Comparison of ENCODE assay signal across 8 cellular contexts in the genomic region with DNA sequence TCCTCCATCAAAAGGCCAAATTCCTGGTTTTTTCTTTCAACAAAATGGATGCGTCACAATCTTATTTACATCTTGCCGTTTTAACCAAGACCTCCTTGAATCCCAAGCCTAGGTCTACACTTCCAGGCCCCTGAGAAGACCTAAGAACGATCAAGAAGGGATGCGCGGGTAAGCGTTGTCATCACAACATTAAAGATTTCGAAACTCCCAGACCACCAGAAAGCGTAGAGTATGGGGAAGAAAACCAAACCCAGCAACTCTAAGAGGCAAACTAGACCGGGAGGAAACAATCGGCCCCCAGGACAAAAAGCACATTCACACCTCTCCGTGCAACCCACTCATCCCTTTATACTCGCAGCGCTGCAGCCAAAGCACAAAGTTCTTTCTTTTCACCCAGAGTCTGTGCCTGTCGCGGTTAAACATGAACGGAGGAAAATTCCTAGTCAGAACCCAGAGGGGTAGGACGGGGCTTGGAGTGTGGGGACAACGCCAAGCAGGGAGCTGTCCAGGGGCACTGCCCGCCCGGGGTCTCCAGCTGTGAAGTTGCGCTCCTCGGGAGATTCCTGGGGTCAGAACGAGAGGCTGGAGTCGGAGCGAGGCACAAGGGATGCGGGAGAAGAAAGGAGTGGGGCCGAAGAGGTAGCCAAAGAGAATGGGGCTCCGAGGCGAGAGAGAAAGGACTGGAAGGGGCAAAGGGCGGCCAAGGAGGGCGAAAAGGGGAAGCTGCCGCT. TPM values are rescaled to one million over a fixed set of nuclear protein-coding genes. Genes with fewer than 3 reads are reported as not detected.
DNase-seq lines count a peak whose midpoint lies in the region; TF ChIP-seq lines count a peak whose summit lies in the region.

No MANE protein-coding gene starts in this region.

- H3K9ac ChIP-seq in HUES48 (ENCODE audit: low read depth, low read length) (peak overlapping the region; percentile 94), rectal smooth muscle tissue (ENCODE audit: low read length) (peak overlapping the region; percentile 95)

- no peak for TF ChIP-seq CTCF in left ventricle myocardium inferior (IDR thresholded peaks at IDR 0.05; ENCODE audit: borderline replicate concordance)

- H3K27me3 ChIP-seq in HUES48 (ENCODE audit: control insufficient read depth, insufficient read depth, low read length) (no peaks in the 10 kb centered on the region), left ventricle myocardium inferior (ENCODE audit: low read depth) (no peaks in the 10 kb centered on the region), rectal smooth muscle tissue (ENCODE audit: control insufficient read depth, insufficient read depth, low read length) (no peaks in the 10 kb centered on the region)

- no peaks in the 10 kb centered on the region for H3K9me3 ChIP-seq in HUES48 (ENCODE audit: control insufficient read depth, insufficient read depth, low read length)
- no peaks in the 10 kb centered on the region for H3K9me3 ChIP-seq in left ventricle myocardium inferior (replicated peaks)

- DNase-seq in NCI-H146 (lab: John Stamatoyannopoulos, UW), result peak; percentile 59
- DNase-seq in NCI-H146 treated with DMSO at 0.1 percent for 48 hours (lab: John Stamatoyannopoulos, UW; ENCODE audit: unreplicated experiment), result no peak
- peak; percentile 20 for DNase-seq in activated naive CD4-positive, alpha-beta T cell treated with anti-CD3 and anti-CD28 coated beads, Interleukin-2, amount 50 U/mL, for 16 hours
- DNase-seq in left ventricle myocardium inferior, result no peak
- no peak for DNase-seq in NCI-H2029 treated with DMSO at 0.1 percent for 48 hours (lab: John Stamatoyannopoulos, UW)
- DNase-seq in NK-92 treated with Interleukin-12 subunit alpha and Interleukin-12 subunit beta, amount 100 ng/mL, for 24 hours (lab: John Stamatoyannopoulos, UW), result no peak

- H3K36me3 ChIP-seq in HUES48 (ENCODE audit: control insufficient read depth, insufficient read depth, low read length) (peaks cover 22% of the 10 kb centered on the region), left ventricle myocardium inferior (peaks cover 17% of the 10 kb centered on the region), rectal smooth muscle tissue (ENCODE audit: control insufficient read depth, insufficient read depth, low read length) (peaks cover 4% of the 10 kb centered on the region)

- peaks cover 29% of the 10 kb centered on the region for H3K4me1 ChIP-seq in HUES48 (ENCODE audit: control insufficient read depth, insufficient read depth, low read length)
- H3K4me1 ChIP-seq in left ventricle myocardium inferior, result peaks cover 79% of the 10 kb centered on the region
- H3K4me1 ChIP-seq in rectal smooth muscle tissue (ENCODE audit: control insufficient read depth, insufficient read depth, low read length), result peaks cover 22% of the 10 kb centered on the region

- H3K27ac ChIP-seq in HUES48 (ENCODE audit: low read depth, low read length) (peak overlapping the region; percentile 99), left ventricle myocardium inferior (replicated peaks) (peak overlapping the region; percentile 96), rectal smooth muscle tissue (ENCODE audit: low read depth, low read length) (peak overlapping the region; percentile 91)

- intact Hi-C loops in left ventricle myocardium inferior (cut with micrococcal nuclease), result no loop called here

- peak overlapping the region; percentile 94 for H3K4me3 ChIP-seq in HUES48 (ENCODE audit: low read depth, low read length)
- H3K4me3 ChIP-seq in left ventricle myocardium inferior, result peak overlapping the region; percentile 96
- peak overlapping the region; percentile 95 for H3K4me3 ChIP-seq in rectal smooth muscle tissue (ENCODE audit: low read length)

RNA-seq across cellular contexts. Expression of gene OSER1, which starts 0.7 kb away (rescaled TPM):
- total RNA-seq in left ventricle myocardium inferior, result 34.0 TPM

RNA-seq across cellular contexts. Expression of gene JPH2, which starts 22.9 kb away (rescaled TPM):
- total RNA-seq in left ventricle myocardium inferior, result 151 TPM

RNA-seq across cellular contexts. Expression of gene GDAP1L1, which starts 37.3 kb away (rescaled TPM):
- 0.55 TPM for total RNA-seq in left ventricle myocardium inferior

Comparison
In these comparisons a context has a peak if more than half of its experiments do, and no peak if none do; other contexts are left out.
1. DNase-seq: peak in NCI-H146 (single experiment) and activated naive CD4-positive, alpha-beta T cell treated with anti-CD3 and anti-CD28 coated beads, Interleukin-2, amount 50 U/mL, for 16 hours (single experiment); none in NCI-H146 treated with DMSO at 0.1 percent for 48 hours (single experiment), left ventricle myocardium inferior (single experiment), NCI-H2029 treated with DMSO at 0.1 percent for 48 hours (single experiment) and NK-92 treated with Interleukin-12 subunit alpha and Interleukin-12 subunit beta, amount 100 ng/mL, for 24 hours (single experiment).
2. Peak in every context shown above with its lines, with median percentiles within 50 percentile points of each other: H3K27ac ChIP-seq and H3K4me3 ChIP-seq.